In genomic region chr21:38729745-38730401, GRCh38 we compare ENCODE assay signal across 30 cellular contexts.
DNase-seq lines count a peak whose midpoint lies in the region; ATAC-seq, FAIRE-seq and TF ChIP-seq lines count a peak whose summit lies in the region.
"Had no signal": no experiment of that assay in that cellular context is flagged by ENCODE, and none has a peak within 500 bp of the region (broad histone marks: within the 10 kb centered on the region; RNA-seq: fewer than 3 reads in every experiment).

No MANE protein-coding gene starts in this region.

- H3K4me1 Mint-ChIP-seq in WTC11, result peaks cover 19% of the 10 kb centered on the region

- no peak overlapping the region for H3K9ac ChIP-seq in mesenchymal stem cell (ENCODE audit: low read length)
- H3K9ac ChIP-seq: neural progenitor cell had no signal

- H3K27ac Mint-ChIP-seq in WTC11, result no peak overlapping the region
- H3K27ac Mint-ChIP-seq: activated CD4-positive, alpha-beta T cell treated with anti-CD3 and anti-CD28 coated beads, Interleukin-2, amount 10 ng/mL, durations not matched to agents 24 days and 14 days; activated T-cell treated with anti-CD3 and anti-CD28 coated beads, Interleukin-2, amount 50 U/mL, for 24 hours; B cell; CD8-positive, alpha-beta T cell; immature natural killer cell; memory B cell; neural progenitor cell; stimulated activated naive CD8-positive, alpha-beta T cell treated with anti-CD3 and anti-CD28 coated beads, Interleukin-15, amount 100 ng/mL, for 72 hours had no signal

- H2BK12ac ChIP-seq in mesenchymal stem cell (ENCODE audit: low read length in 2 of 2), result peak overlapping the region in 1 of 2 experiments; percentile 6

- peak; percentile 54 for DNase-seq in AG10803 (ENCODE audit: low read depth)
- peak; percentile 58 for DNase-seq in astrocyte of the hippocampus (ENCODE audit: low read depth, low spot score)
- DNase-seq in mesenchymal stem cell, result peak; percentile 53
- no peak for DNase-seq in WTC11 (ENCODE audit: low spot score)
- no peak for DNase-seq in GM12892 (ENCODE audit: insufficient read length)
- DNase-seq in GM19238 (ENCODE audit: insufficient read length, low spot score), result no peak
- DNase-seq: activated CD4-positive, alpha-beta T cell treated with anti-CD3 and anti-CD28 coated beads, Interleukin-2, amount 10 ng/mL, durations not matched to agents 24 days and 14 days; activated gamma-delta T cell; activated T-cell treated with anti-CD3 and anti-CD28 coated beads, Interleukin-2, amount 50 U/mL, for 24 hours; CD8-positive, alpha-beta T cell; dorsolateral prefrontal cortex; immature natural killer cell; left cardiac atrium; NCI-H1436; NCI-H2081 treated with DMSO at 0.1 percent for 48 hours; NCI-H345; stimulated activated CD8-positive, alpha-beta memory T cell treated with anti-CD3 and anti-CD28 coated beads, Interleukin-4, amount 100 ng/mL, for 48 hours; stimulated activated naive CD8-positive, alpha-beta T cell treated with anti-CD3 and anti-CD28 coated beads, Interleukin-15, amount 100 ng/mL, for 72 hours; SW 1271; T-helper 9 cell; tibial artery; WERI-Rb-1 had no signal

- H2AK5ac ChIP-seq in mesenchymal stem cell (ENCODE audit: low read length, severe bottlenecking), result peak overlapping the region; percentile 26

- H3K27ac ChIP-seq in HEK293 (ENCODE audit: extremely low read depth, low read depth, low read length), result no peak overlapping the region
- H3K27ac ChIP-seq in mesenchymal stem cell (ENCODE audit: low read length, poor library complexity, severe bottlenecking), result no peak overlapping the region
- H3K27ac ChIP-seq: A549, dorsolateral prefrontal cortex, gastroesophageal sphincter, neural progenitor cell, WERI-Rb-1 had no signal

- ATAC-seq in HG03135 (IDR thresholded peaks at IDR 0.05; ENCODE audit: unreplicated experiment) (no peak), WTC11 (no peak)
- ATAC-seq: A549; CD8-positive, alpha-beta T cell; gastroesophageal sphincter; left cardiac atrium; stimulated activated naive CD8-positive, alpha-beta T cell treated with anti-CD3 and anti-CD28 coated beads, Interleukin-15, amount 100 ng/mL, for 72 hours had no signal

- H3K14ac ChIP-seq in mesenchymal stem cell (ENCODE audit: low read length in 2 of 2), result no peak overlapping the region

- H3K18ac ChIP-seq in mesenchymal stem cell (ENCODE audit: low read depth in 1 of 2, low read length in 2 of 2), result peak overlapping the region; percentile 55 to 60

- FAIRE-seq in GM12892 (lab: Jason Lieb, UNC), result no peak
- FAIRE-seq: A549, H54 had no signal

- POLR2A ChIA-PET in HEK293 (lab: Yijun Ruan, JAX) (no interaction called here), WTC11 (lab: Charles Lee) (no interaction called here)

- no peak overlapping the region for H2AFZ ChIP-seq in mesenchymal stem cell (ENCODE audit: low read depth, low read length)
- H2AFZ ChIP-seq: neural progenitor cell had no signal

- WGBS in mesenchymal stem cell, result 56% methylated on average over 8 of the region's 8 CpGs

- CTCF ChIA-PET in HEK293 (lab: Yijun Ruan, JAX) (interaction anchor here (0.6 to 1.1 kb wide), 5 partner anchors 15 to 408 kb away, joined by 3 to 7 read pairs (median 3); no protein-coding TSS in a partner anchor), WTC11 (lab: Charles Lee) (interaction anchor here (0.7 to 1.1 kb wide), 2 partner anchors 18 to 407 kb away, joined by 3 to 4 read pairs; no protein-coding TSS in a partner anchor)

- no peak overlapping the region for H2BK15ac ChIP-seq in mesenchymal stem cell (ENCODE audit: low read depth, poor library complexity, severe bottlenecking)

- H3K4me3 ChIP-seq in AG10803 (ENCODE audit: low read length), result no peak overlapping the region
- no peak overlapping the region for H3K4me3 ChIP-seq in HEK293 (ENCODE audit: low read depth, low read length)
- no peak overlapping the region for H3K4me3 ChIP-seq in mesenchymal stem cell (ENCODE audit: insufficient read depth in 1 of 2, low read depth in 1 of 2, low read length in 2 of 2)
- H3K4me3 ChIP-seq: A549, dorsolateral prefrontal cortex, gastroesophageal sphincter, neural progenitor cell, tibial artery had no signal

- H3K27me3 Mint-ChIP-seq in WTC11 (ENCODE audit: low read depth), result no peaks in the 10 kb centered on the region

- H3K4me2 ChIP-seq in mesenchymal stem cell (ENCODE audit: low read length, poor library complexity, severe bottlenecking), result no peak overlapping the region
- H3K4me2 ChIP-seq: A549, neural progenitor cell had no signal

- H3K9me3 ChIP-seq in HEK293 (ENCODE audit: control insufficient read depth, insufficient read depth, low read depth, low read length) (no peaks in the 10 kb centered on the region), mesenchymal stem cell (ENCODE audit: control insufficient read depth, low read length) (peaks cover 15% of the 10 kb centered on the region)

- H3K9me3 Mint-ChIP-seq in WTC11, result peaks cover 17% of the 10 kb centered on the region

- no peak overlapping the region for H2BK120ac ChIP-seq in mesenchymal stem cell (ENCODE audit: low read depth, low read length)

- H3K27me3 ChIP-seq in mesenchymal stem cell (ENCODE audit: control insufficient read depth in 1 of 2, insufficient read depth in 1 of 2, low read length in 2 of 2), result peaks cover 0 to 4% of the 10 kb centered on the region in 2 experiments
- H3K27me3 ChIP-seq: gastroesophageal sphincter, tibial artery had no signal

- no peak overlapping the region for H4K91ac ChIP-seq in mesenchymal stem cell (ENCODE audit: low read length)

- TF ChIP-seq CTCF in AG10803 (conservative IDR thresholded peaks at IDR 0.05; ENCODE audit: low read length) (no peak), HEK293 (tag by site-specific recombination; IDR thresholded peaks at IDR 0.05) (no peak), WTC11 (IDR thresholded peaks at IDR 0.05) (no peak)

- H3K4me1 ChIP-seq in HEK293 (ENCODE audit: control insufficient read depth, insufficient read depth, low read length) (peaks cover 6% of the 10 kb centered on the region; the same call in 1 of the 2 replicates), mesenchymal stem cell (ENCODE audit: control insufficient read depth, insufficient read depth, low read depth, low read length) (peaks cover 5% of the 10 kb centered on the region)

- TF ChIP-seq POLR2A in GM12892 (IDR thresholded peaks at IDR 0.05; ENCODE audit: low read depth, low read length), result no peak

- H3K36me3 ChIP-seq in HEK293 (ENCODE audit: control insufficient read depth in 2 of 2, insufficient read depth in 1 of 2, low read length in 2 of 2) (no peaks in the 10 kb centered on the region), mesenchymal stem cell (ENCODE audit: control insufficient read depth in 1 of 2, insufficient read depth in 2 of 2, low read depth in 1 of 2, low read length in 2 of 2) (no peaks in the 10 kb centered on the region)
- H3K36me3 ChIP-seq: gastroesophageal sphincter, neural progenitor cell, tibial artery, WERI-Rb-1 had no signal

- peaks cover 9% of the 10 kb centered on the region; the same call in 1 of the 2 replicates for H3K36me3 Mint-ChIP-seq in WTC11
- H3K36me3 Mint-ChIP-seq: CD8-positive, alpha-beta T cell; memory B cell; neural progenitor cell had no signal

- no peak overlapping the region for H2BK5ac ChIP-seq in mesenchymal stem cell (ENCODE audit: low read depth, low read length, poor library complexity, severe bottlenecking)

- no peaks in the 10 kb centered on the region for H3K79me1 ChIP-seq in mesenchymal stem cell (replicated peaks; ENCODE audit: low read length, poor library complexity, severe bottlenecking)

- no peak overlapping the region for H3K23ac ChIP-seq in mesenchymal stem cell (ENCODE audit: low read length in 2 of 2)

- H4K8ac ChIP-seq in mesenchymal stem cell (ENCODE audit: low read length), result no peak overlapping the region

- H3K4ac ChIP-seq in mesenchymal stem cell (ENCODE audit: low read depth in 1 of 2, low read length in 2 of 2), result peak overlapping the region in 1 of 2 experiments; percentile 36

- H3K4me3 Mint-ChIP-seq in WTC11, result no peak overlapping the region
- H3K4me3 Mint-ChIP-seq: activated CD4-positive, alpha-beta T cell treated with anti-CD3 and anti-CD28 coated beads, Interleukin-2, amount 10 ng/mL, durations not matched to agents 24 days and 14 days; activated T-cell treated with anti-CD3 and anti-CD28 coated beads, Interleukin-2, amount 50 U/mL, for 24 hours; B cell; CD8-positive, alpha-beta T cell; immature natural killer cell; memory B cell; neural progenitor cell; stimulated activated naive CD8-positive, alpha-beta T cell treated with anti-CD3 and anti-CD28 coated beads, Interleukin-15, amount 100 ng/mL, for 72 hours had no signal

TF ChIP-seq in HEK293, 187 proteins besides CTCF, POLR2A, EP300 and RAD21:
- TF ChIP-seq ZFHX2 (tag by site-specific recombination; conservative IDR thresholded peaks at IDR 0.05), result peak; percentile 88
- no peak for TF ChIP-seq ZNF140 (tag by site-specific recombination; IDR thresholded peaks at IDR 0.05)
- no peak for TF ChIP-seq IKZF3 (tag by site-specific recombination; IDR thresholded peaks at IDR 0.05)
- peak; percentile 85 for TF ChIP-seq EGR2 (tag by site-specific recombination; IDR thresholded peaks at IDR 0.05; ENCODE audit: low read depth)

TF ChIP-seq in WTC11, 78 proteins besides CTCF, POLR2A, EP300 and RAD21:
- no peak for TF ChIP-seq NFE2L1 (CRISPR knock-in tag; IDR thresholded peaks at IDR 0.05)
- TF ChIP-seq IRF2 (CRISPR knock-in tag; IDR thresholded peaks at IDR 0.05; ENCODE audit: borderline replicate concordance, low read depth), result no peak
- no peak for TF ChIP-seq NR2C2 (CRISPR knock-in tag; IDR thresholded peaks at IDR 0.05)
- TF ChIP-seq ESRRA (CRISPR knock-in tag; IDR thresholded peaks at IDR 0.05; ENCODE audit: borderline replicate concordance), result no peak
- TF ChIP-seq TCF7 (CRISPR knock-in tag; IDR thresholded peaks at IDR 0.05; ENCODE audit: low read depth), result no peak

Comparison
In these comparisons a context has a peak if more than half of its experiments do, and no peak if none do; other contexts are left out.
1. DNase-seq: peak in AG10803 (single experiment), astrocyte of the hippocampus (single experiment) and mesenchymal stem cell (single experiment); none in WTC11 (single experiment), GM12892 (single experiment) and GM19238 (single experiment).